In the genomic region with DNA sequence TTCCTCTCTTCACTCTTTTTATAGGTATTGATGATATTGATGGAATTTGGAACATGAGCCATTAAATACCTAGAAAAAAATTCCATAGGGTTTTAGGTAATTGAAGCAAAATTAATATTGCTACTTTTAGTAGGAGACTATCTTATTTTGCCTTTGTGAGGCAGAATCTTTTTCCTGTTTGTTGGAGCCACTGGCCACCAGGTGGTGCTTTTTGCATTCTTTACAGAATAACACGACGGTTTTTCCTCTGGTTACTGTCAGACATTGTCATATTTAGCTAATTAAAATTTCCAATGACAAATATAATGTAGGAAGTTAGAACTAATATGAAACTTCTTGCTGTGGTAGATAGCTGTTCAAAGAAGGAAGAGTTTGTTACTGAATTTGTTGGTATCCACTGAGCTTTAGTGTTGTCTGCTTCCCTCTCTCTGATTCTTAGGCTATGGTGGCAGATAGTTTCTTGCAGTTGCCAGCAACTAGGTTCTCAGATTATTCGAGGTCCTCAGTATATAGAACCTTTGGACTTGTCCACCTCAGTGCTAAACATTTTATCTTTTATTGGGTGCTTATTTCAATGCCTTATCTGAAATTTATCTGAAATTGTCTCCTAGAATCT, we compare ENCODE assay signal across 8 cellular contexts. TPM values are rescaled to one million over a fixed set of nuclear protein-coding genes. Genes with fewer than 3 reads are reported as not detected.
DNase-seq lines count a peak whose midpoint lies in the region; ATAC-seq and TF ChIP-seq lines count a peak whose summit lies in the region.

No MANE protein-coding gene starts in this region.

- no peaks in the 10 kb centered on the region for H4K20me1 ChIP-seq in DOHH2 (ENCODE audit: control insufficient read depth, insufficient read depth, low read depth, low read length)

- intact Hi-C loops in transverse colon (cut with DNase I; ENCODE audit: low total_unique reads), result no loop called here

- in situ Hi-C loops in transverse colon (cut with MboI; ENCODE audit: low pct_ligation_motif_present in 1 of 4, low pct_unique_long_range_greater_than_20kb in 1 of 4, low sequenced_read_pairs in 3 of 4), result no loop called here

- H3K27me3 Mint-ChIP-seq in WTC11 (ENCODE audit: low read depth), result no peaks in the 10 kb centered on the region

- no peak for TF ChIP-seq EP300 in transverse colon (IDR thresholded peaks at IDR 0.05; ENCODE audit: low read depth)

- H3K27me3 ChIP-seq in DOHH2 (ENCODE audit: control insufficient read depth, low read length) (no peaks in the 10 kb centered on the region), transverse colon (no peaks in the 10 kb centered on the region)

- no peaks in the 10 kb centered on the region for H3K9me2 ChIP-seq in DOHH2 (replicated peaks; ENCODE audit: control insufficient read depth, low read length)

- peaks cover 13% of the 10 kb centered on the region for H3F3A ChIP-seq in DOHH2 (ENCODE audit: control insufficient read depth, insufficient read depth)

- H3K27ac Mint-ChIP-seq in WTC11, result no peak overlapping the region

- H3K36me3 ChIP-seq in DOHH2 (ENCODE audit: control insufficient read depth, low read length), result peaks cover 54% of the 10 kb centered on the region
- H3K36me3 ChIP-seq in transverse colon, result peaks cover 0 to 23% (median 10%) of the 10 kb centered on the region in 4 donors

- CTCF ChIA-PET in WTC11 (lab: Charles Lee), result interaction anchor here (0.7 to 2.1 kb wide), 12 partner anchors 10 to 162 kb away, joined by 3 to 10 read pairs (median 3); a partner anchor contains a TSS

- H3K4me1 Mint-ChIP-seq in WTC11, result no peaks in the 10 kb centered on the region

- no peak overlapping the region for H3K4me2 ChIP-seq in DOHH2 (ENCODE audit: low read length)

- TF ChIP-seq CTCF in DOHH2 (IDR thresholded peaks at IDR 0.05; ENCODE audit: low read depth, low read length, poor library complexity, severe bottlenecking) (peak; percentile 77), WTC11 (IDR thresholded peaks at IDR 0.05) (peak; percentile 59; the same call in 1 of the 2 replicates), transverse colon (IDR thresholded peaks at IDR 0.05) (peak; percentile 64 to 74 (median 67))

- no peak overlapping the region for H3K4me3 Mint-ChIP-seq in WTC11

- peak; percentile 64 for DNase-seq in MV-4-11 (lab: John Stamatoyannopoulos, UW)
- DNase-seq in WTC11 (ENCODE audit: low spot score), result no peak
- peak; percentile 33 for DNase-seq in effector CD4-positive, alpha-beta T cell
- peak; percentile 62 for DNase-seq in midbrain (lab: John Stamatoyannopoulos, UW)
- peak; percentile 47 for DNase-seq in transverse colon
- DNase-seq in NK-92 treated with Interleukin-12 subunit alpha and Interleukin-12 subunit beta, amount 100 ng/mL, for 24 hours (lab: John Stamatoyannopoulos, UW), result no peak

- POLR2A ChIA-PET in WTC11 (lab: Charles Lee), result no interaction called here

- no peak for TF ChIP-seq POLR2A in transverse colon (IDR thresholded peaks at IDR 0.05)

- H3K9me3 ChIP-seq in DOHH2 (ENCODE audit: control insufficient read depth, insufficient read depth, low read length) (no peaks in the 10 kb centered on the region), transverse colon (no peaks in the 10 kb centered on the region)

- WGBS in transverse colon (ENCODE audit: low coverage in 1 of 2), 2 donors, result 10% methylated on average over 3 of the region's 3 CpGs

- H3K9me3 Mint-ChIP-seq in WTC11, result no peaks in the 10 kb centered on the region

- no peak overlapping the region for H3K27ac ChIP-seq in DOHH2 (ENCODE audit: low read depth, low read length)
- H3K27ac ChIP-seq in transverse colon, result no peak overlapping the region

- peaks cover 15% of the 10 kb centered on the region for H3K36me3 Mint-ChIP-seq in WTC11

- H3K79me2 ChIP-seq in DOHH2 (ENCODE audit: control insufficient read depth, low read length), result no peaks in the 10 kb centered on the region

- H3K4me1 ChIP-seq in DOHH2 (ENCODE audit: control insufficient read depth, low read length) (peaks cover 5% of the 10 kb centered on the region; the same call in 1 of the 2 replicates), transverse colon (peaks cover 0 to 17% (median 5%) of the 10 kb centered on the region in 4 donors)

- H3K4me3 ChIP-seq in DOHH2 (ENCODE audit: low read length), result no peak overlapping the region
- H3K4me3 ChIP-seq in transverse colon, result no peak overlapping the region

- ATAC-seq in GM21390 (IDR thresholded peaks at IDR 0.05; ENCODE audit: unreplicated experiment), result peak; percentile 68
- no peak; the same call in 1 of the 2 replicates for ATAC-seq in WTC11

TF ChIP-seq in WTC11, 78 proteins besides CTCF, POLR2A, EP300 and RAD21:
- TF ChIP-seq CBFB (CRISPR knock-in tag; IDR thresholded peaks at IDR 0.05; ENCODE audit: low read depth) (no peak), ELF4 (CRISPR knock-in tag; IDR thresholded peaks at IDR 0.05; ENCODE audit: low read depth) (no peak), IRF2 (CRISPR knock-in tag; IDR thresholded peaks at IDR 0.05; ENCODE audit: borderline replicate concordance, low read depth) (no peak), TEAD1 (CRISPR knock-in tag; IDR thresholded peaks at IDR 0.05) (no peak)
- TF ChIP-seq, protein P1, sequence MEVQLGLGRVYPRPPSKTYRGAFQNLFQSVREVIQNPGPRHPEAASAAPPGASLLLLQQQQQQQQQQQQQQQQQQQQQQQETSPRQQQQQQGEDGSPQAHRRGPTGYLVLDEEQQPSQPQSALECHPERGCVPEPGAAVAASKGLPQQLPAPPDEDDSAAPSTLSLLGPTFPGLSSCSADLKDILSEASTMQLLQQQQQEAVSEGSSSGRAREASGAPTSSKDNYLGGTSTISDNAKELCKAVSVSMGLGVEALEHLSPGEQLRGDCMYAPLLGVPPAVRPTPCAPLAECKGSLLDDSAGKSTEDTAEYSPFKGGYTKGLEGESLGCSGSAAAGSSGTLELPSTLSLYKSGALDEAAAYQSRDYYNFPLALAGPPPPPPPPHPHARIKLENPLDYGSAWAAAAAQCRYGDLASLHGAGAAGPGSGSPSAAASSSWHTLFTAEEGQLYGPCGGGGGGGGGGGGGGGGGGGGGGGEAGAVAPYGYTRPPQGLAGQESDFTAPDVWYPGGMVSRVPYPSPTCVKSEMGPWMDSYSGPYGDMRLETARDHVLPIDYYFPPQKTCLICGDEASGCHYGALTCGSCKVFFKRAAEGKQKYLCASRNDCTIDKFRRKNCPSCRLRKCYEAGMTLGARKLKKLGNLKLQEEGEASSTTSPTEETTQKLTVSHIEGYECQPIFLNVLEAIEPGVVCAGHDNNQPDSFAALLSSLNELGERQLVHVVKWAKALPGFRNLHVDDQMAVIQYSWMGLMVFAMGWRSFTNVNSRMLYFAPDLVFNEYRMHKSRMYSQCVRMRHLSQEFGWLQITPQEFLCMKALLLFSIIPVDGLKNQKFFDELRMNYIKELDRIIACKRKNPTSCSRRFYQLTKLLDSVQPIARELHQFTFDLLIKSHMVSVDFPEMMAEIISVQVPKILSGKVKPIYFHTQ (CRISPR knock-in tag; IDR thresholded peaks at IDR 0.05), result no peak
- TF ChIP-seq, protein P2, sequence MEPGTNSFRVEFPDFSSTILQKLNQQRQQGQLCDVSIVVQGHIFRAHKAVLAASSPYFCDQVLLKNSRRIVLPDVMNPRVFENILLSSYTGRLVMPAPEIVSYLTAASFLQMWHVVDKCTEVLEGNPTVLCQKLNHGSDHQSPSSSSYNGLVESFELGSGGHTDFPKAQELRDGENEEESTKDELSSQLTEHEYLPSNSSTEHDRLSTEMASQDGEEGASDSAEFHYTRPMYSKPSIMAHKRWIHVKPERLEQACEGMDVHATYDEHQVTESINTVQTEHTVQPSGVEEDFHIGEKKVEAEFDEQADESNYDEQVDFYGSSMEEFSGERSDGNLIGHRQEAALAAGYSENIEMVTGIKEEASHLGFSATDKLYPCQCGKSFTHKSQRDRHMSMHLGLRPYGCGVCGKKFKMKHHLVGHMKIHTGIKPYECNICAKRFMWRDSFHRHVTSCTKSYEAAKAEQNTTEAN (CRISPR knock-in tag; IDR thresholded peaks at IDR 0.05), result no peak

RNA-seq across cellular contexts. Expression of a gene that starts 25.7 kb away (rescaled TPM):
- total RNA-seq in WTC11 (2021) (32.6 to 35.8 TPM (median 33.6 TPM) in 3 replicates), transverse colon (10 to 100 TPM; 15.9 to 48.4 (median 29.9) TPM)

RNA-seq across cellular contexts. Expression of a gene that starts 59.2 kb away (rescaled TPM):
- 34.8 to 37.8 TPM (median 36.8 TPM) in 3 replicates for total RNA-seq in WTC11 (2021)
- 10 to 100 TPM in 3 of 4 donors, 1 to 10 TPM in 1; 5.6 to 42.1 (median 31.1) TPM for total RNA-seq in transverse colon

Comparison
In these comparisons a context has a peak if more than half of its experiments do, and no peak if none do; other contexts are left out.
1. DNase-seq: peak in MV-4-11 (single experiment), effector CD4-positive, alpha-beta T cell (single experiment), midbrain (single experiment) and transverse colon (single experiment); none in WTC11 (single experiment) and NK-92 treated with Interleukin-12 subunit alpha and Interleukin-12 subunit beta, amount 100 ng/mL, for 24 hours (single experiment).
2. Peak in every context shown above with its lines, with median percentiles within 50 percentile points of each other: CTCF ChIP-seq.